In the genomic region with DNA sequence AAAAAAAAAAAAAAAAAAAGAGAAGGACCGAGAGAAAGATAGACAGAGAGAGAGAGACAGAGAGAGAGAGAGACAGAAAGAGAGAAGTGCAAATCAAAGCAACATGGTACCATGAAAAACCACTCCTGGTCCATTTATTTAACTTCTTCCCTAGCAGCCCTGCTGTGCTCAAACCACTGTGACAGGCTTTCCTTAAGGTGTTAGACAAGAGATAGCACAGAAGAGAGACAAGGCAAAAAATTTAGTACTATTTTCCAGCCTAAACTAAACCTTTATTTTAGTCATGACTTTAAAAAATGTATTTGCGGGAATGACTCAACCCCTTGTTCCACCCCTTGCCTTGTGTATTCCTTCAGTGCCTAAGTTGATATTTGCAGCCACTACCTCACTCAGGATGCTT, we compare ENCODE assay signal across 1 cellular context.
TF ChIP-seq lines count a peak whose summit lies in the region.

No MANE protein-coding gene starts in this region.

TF ChIP-seq in GM23338, 12 proteins besides CTCF, POLR2A, EP300 and RAD21:
- TF ChIP-seq, protein P1, sequence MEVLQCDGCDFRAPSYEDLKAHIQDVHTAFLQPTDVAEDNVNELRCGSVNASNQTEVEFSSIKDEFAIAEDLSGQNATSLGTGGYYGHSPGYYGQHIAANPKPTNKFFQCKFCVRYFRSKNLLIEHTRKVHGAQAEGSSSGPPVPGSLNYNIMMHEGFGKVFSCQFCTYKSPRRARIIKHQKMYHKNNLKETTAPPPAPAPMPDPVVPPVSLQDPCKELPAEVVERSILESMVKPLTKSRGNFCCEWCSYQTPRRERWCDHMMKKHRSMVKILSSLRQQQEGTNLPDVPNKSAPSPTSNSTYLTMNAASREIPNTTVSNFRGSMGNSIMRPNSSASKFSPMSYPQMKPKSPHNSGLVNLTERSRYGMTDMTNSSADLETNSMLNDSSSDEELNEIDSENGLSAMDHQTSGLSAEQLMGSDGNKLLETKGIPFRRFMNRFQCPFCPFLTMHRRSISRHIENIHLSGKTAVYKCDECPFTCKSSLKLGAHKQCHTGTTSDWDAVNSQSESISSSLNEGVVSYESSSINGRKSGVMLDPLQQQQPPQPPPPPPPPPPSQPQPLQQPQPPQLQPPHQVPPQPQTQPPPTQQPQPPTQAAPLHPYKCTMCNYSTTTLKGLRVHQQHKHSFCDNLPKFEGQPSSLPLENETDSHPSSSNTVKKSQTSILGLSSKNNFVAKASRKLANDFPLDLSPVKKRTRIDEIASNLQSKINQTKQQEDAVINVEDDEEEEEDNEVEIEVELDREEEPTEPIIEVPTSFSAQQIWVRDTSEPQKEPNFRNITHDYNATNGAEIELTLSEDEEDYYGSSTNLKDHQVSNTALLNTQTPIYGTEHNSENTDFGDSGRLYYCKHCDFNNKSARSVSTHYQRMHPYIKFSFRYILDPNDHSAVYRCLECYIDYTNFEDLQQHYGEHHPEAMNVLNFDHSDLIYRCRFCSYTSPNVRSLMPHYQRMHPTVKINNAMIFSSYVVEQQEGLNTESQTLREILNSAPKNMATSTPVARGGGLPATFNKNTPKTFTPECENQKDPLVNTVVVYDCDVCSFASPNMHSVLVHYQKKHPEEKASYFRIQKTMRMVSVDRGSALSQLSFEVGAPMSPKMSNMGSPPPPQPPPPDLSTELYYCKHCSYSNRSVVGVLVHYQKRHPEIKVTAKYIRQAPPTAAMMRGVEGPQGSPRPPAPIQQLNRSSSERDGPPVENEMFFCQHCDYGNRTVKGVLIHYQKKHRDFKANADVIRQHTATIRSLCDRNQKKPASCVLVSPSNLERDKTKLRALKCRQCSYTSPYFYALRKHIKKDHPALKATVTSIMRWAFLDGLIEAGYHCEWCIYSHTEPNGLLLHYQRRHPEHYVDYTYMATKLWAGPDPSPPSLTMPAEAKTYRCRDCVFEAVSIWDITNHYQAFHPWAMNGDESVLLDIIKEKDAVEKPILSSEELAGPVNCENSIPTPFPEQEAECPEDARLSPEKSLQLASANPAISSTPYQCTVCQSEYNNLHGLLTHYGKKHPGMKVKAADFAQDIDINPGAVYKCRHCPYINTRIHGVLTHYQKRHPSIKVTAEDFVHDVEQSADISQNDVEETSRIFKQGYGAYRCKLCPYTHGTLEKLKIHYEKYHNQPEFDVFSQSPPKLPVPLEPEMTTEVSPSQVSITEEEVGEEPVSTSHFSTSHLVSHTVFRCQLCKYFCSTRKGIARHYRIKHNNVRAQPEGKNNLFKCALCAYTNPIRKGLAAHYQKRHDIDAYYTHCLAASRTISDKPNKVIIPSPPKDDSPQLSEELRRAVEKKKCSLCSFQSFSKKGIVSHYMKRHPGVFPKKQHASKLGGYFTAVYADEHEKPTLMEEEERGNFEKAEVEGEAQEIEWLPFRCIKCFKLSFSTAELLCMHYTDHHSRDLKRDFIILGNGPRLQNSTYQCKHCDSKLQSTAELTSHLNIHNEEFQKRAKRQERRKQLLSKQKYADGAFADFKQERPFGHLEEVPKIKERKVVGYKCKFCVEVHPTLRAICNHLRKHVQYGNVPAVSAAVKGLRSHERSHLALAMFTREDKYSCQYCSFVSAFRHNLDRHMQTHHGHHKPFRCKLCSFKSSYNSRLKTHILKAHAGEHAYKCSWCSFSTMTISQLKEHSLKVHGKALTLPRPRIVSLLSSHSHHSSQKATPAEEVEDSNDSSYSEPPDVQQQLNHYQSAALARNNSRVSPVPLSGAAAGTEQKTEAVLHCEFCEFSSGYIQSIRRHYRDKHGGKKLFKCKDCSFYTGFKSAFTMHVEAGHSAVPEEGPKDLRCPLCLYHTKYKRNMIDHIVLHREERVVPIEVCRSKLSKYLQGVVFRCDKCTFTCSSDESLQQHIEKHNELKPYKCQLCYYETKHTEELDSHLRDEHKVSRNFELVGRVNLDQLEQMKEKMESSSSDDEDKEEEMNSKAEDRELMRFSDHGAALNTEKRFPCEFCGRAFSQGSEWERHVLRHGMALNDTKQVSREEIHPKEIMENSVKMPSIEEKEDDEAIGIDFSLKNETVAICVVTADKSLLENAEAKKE (CRISPR knock-in tag; IDR thresholded peaks at IDR 0.05): no peak
- no peak for TF ChIP-seq ZNF331 (CRISPR knock-in tag; IDR thresholded peaks at IDR 0.05; ENCODE audit: low read depth)
- TF ChIP-seq EZH2 (IDR thresholded peaks at IDR 0.05; ENCODE audit: low read depth, unreplicated experiment): no peak
- TF ChIP-seq POLR2AphosphoS5 (IDR thresholded peaks at IDR 0.05; ENCODE audit: low read depth): no peak
- no peak for TF ChIP-seq CREB1 (CRISPR knock-in tag; IDR thresholded peaks at IDR 0.05; ENCODE audit: low read depth)
- TF ChIP-seq STAT1 (IDR thresholded peaks at IDR 0.05; ENCODE audit: unreplicated experiment): no peak
- TF ChIP-seq, protein P2, sequence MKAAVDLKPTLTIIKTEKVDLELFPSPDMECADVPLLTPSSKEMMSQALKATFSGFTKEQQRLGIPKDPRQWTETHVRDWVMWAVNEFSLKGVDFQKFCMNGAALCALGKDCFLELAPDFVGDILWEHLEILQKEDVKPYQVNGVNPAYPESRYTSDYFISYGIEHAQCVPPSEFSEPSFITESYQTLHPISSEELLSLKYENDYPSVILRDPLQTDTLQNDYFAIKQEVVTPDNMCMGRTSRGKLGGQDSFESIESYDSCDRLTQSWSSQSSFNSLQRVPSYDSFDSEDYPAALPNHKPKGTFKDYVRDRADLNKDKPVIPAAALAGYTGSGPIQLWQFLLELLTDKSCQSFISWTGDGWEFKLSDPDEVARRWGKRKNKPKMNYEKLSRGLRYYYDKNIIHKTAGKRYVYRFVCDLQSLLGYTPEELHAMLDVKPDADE (IDR thresholded peaks at IDR 0.05): no peak
- no peak for TF ChIP-seq JUNB (IDR thresholded peaks at IDR 0.05; ENCODE audit: unreplicated experiment)
- TF ChIP-seq EZH2phosphoT487 (IDR thresholded peaks at IDR 0.05; ENCODE audit: unreplicated experiment): no peak
- no peak for TF ChIP-seq ZNF114 (CRISPR knock-in tag; IDR thresholded peaks at IDR 0.05)
- TF ChIP-seq, protein P3, sequence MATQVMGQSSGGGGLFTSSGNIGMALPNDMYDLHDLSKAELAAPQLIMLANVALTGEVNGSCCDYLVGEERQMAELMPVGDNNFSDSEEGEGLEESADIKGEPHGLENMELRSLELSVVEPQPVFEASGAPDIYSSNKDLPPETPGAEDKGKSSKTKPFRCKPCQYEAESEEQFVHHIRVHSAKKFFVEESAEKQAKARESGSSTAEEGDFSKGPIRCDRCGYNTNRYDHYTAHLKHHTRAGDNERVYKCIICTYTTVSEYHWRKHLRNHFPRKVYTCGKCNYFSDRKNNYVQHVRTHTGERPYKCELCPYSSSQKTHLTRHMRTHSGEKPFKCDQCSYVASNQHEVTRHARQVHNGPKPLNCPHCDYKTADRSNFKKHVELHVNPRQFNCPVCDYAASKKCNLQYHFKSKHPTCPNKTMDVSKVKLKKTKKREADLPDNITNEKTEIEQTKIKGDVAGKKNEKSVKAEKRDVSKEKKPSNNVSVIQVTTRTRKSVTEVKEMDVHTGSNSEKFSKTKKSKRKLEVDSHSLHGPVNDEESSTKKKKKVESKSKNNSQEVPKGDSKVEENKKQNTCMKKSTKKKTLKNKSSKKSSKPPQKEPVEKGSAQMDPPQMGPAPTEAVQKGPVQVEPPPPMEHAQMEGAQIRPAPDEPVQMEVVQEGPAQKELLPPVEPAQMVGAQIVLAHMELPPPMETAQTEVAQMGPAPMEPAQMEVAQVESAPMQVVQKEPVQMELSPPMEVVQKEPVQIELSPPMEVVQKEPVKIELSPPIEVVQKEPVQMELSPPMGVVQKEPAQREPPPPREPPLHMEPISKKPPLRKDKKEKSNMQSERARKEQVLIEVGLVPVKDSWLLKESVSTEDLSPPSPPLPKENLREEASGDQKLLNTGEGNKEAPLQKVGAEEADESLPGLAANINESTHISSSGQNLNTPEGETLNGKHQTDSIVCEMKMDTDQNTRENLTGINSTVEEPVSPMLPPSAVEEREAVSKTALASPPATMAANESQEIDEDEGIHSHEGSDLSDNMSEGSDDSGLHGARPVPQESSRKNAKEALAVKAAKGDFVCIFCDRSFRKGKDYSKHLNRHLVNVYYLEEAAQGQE (IDR thresholded peaks at IDR 0.05; ENCODE audit: unreplicated experiment): no peak
- no peak for TF ChIP-seq NANOG (IDR thresholded peaks at IDR 0.05; ENCODE audit: borderline replicate concordance)
